ENCODE assay signal across 14 cellular contexts in the genomic region with DNA sequence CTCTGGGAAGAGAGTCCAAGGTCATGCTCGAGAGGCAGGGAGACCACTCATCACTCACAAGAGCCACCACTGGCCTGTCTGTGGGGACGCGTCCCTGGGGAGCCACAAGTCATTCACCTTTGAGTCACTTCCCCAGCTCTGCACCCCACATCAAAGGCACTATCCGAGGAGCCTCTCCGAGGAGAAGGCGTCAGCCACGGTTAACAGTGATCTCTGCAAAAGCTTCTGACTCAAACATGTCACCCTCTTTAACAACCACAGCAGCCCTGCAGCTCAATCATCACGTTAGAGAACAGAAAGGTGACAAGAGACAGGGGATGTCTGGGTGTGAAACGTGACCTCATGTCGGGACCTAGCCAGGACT. TPM values are rescaled to one million over a fixed set of nuclear protein-coding genes. Genes with fewer than 3 reads are reported as not detected.
A peak's percentile ranks its signal among the peaks of the same experiment; 100 is the strongest.
DNase-seq lines count a peak whose midpoint lies in the region; ATAC-seq and TF ChIP-seq lines count a peak whose summit lies in the region.
"Had no signal": no experiment of that assay in that cellular context is flagged by ENCODE, and none has a peak within 500 bp of the region (broad histone marks: within the 10 kb centered on the region; RNA-seq: fewer than 3 reads in every experiment).

No MANE protein-coding gene starts in this region.

- no peak for TF ChIP-seq CTCF in type B pancreatic cell (conservative IDR thresholded peaks at IDR 0.05)

- DNase-seq in activated CD4-positive, CD25-positive, alpha-beta regulatory T cell treated with anti-CD3 and anti-CD28 coated beads, Interleukin-2, amount 50 U/mL, for 72 hours = no peak
- DNase-seq in T-helper 22 cell (ENCODE audit: low read depth) = peak; percentile 57
- DNase-seq in activated naive CD8-positive, alpha-beta T cell treated with anti-CD3 and anti-CD28 coated beads, Interleukin-2, amount 50 U/mL, for 24 hours = peak; percentile 35
- DNase-seq in stimulated activated CD4-positive, alpha-beta T cell treated with anti-CD3 and anti-CD28 coated beads, TNF-alpha, amount 100 ng/mL, for 48 hours (ENCODE audit: low read depth in 3 of 3) = peak in 2 of 3 donors; percentile 33 to 63
- DNase-seq in type B pancreatic cell (ENCODE audit: extremely low spot score, unreplicated experiment) = no peak
- DNase-seq in NCI-H748 treated with DMSO at 0.1 percent for 48 hours (lab: John Stamatoyannopoulos, UW) = no peak
- DNase-seq: 8988T, KG1, NCI-H146, NCI-H524 had no signal

- no peaks in the 10 kb centered on the region for H3K27me3 Mint-ChIP-seq in activated naive CD8-positive, alpha-beta T cell treated with anti-CD3 and anti-CD28 coated beads, Interleukin-2, amount 50 U/mL, for 24 hours
- H3K27me3 Mint-ChIP-seq in type B pancreatic cell = no peaks in the 10 kb centered on the region

- H3K27ac Mint-ChIP-seq in activated naive CD8-positive, alpha-beta T cell treated with anti-CD3 and anti-CD28 coated beads, Interleukin-2, amount 50 U/mL, for 24 hours = peak overlapping the region; percentile 69
- H3K27ac Mint-ChIP-seq in type B pancreatic cell = no peak overlapping the region

- ATAC-seq in activated CD4-positive, CD25-positive, alpha-beta regulatory T cell treated with anti-CD3 and anti-CD28 coated beads, Interleukin-2, amount 50 U/mL, for 24 hours = peak; percentile 95 to 96
- peak; percentile 87 for ATAC-seq in activated naive CD8-positive, alpha-beta T cell treated with anti-CD3 and anti-CD28 coated beads, Interleukin-2, amount 50 U/mL, for 24 hours
- ATAC-seq in HG03097 (IDR thresholded peaks at IDR 0.05; ENCODE audit: low FRiP score, unreplicated experiment) = no peak

- H3K36me3 Mint-ChIP-seq in activated naive CD8-positive, alpha-beta T cell treated with anti-CD3 and anti-CD28 coated beads, Interleukin-2, amount 50 U/mL, for 24 hours (ENCODE audit: low read depth) = peaks cover 26% of the 10 kb centered on the region
- peaks cover 8% of the 10 kb centered on the region for H3K36me3 Mint-ChIP-seq in type B pancreatic cell

- peaks cover 19% of the 10 kb centered on the region for H3K4me1 Mint-ChIP-seq in activated naive CD8-positive, alpha-beta T cell treated with anti-CD3 and anti-CD28 coated beads, Interleukin-2, amount 50 U/mL, for 24 hours
- H3K4me1 Mint-ChIP-seq in type B pancreatic cell (ENCODE audit: unreplicated experiment) = no peaks in the 10 kb centered on the region

- H3K4me3 Mint-ChIP-seq in activated naive CD8-positive, alpha-beta T cell treated with anti-CD3 and anti-CD28 coated beads, Interleukin-2, amount 50 U/mL, for 24 hours = peak overlapping the region; percentile 11
- H3K4me3 Mint-ChIP-seq in type B pancreatic cell = no peak overlapping the region

- H3K9me3 Mint-ChIP-seq in activated naive CD8-positive, alpha-beta T cell treated with anti-CD3 and anti-CD28 coated beads, Interleukin-2, amount 50 U/mL, for 24 hours = no peaks in the 10 kb centered on the region
- no peaks in the 10 kb centered on the region for H3K9me3 Mint-ChIP-seq in type B pancreatic cell

RNA-seq across cellular contexts. Expression of gene LRRC47, which starts 9.0 kb away (rescaled TPM):
- total RNA-seq in type B pancreatic cell (ENCODE audit: low replicate concordance) = 53.5 and 56.5 TPM in 2 replicates

RNA-seq across cellular contexts. Expression of gene SMIM1, which starts 14.8 kb away (rescaled TPM):
- 10.8 and 15.1 TPM in 2 replicates for total RNA-seq in type B pancreatic cell (ENCODE audit: low replicate concordance)
- total RNA-seq: frontal cortex, kidney epithelial cell had no signal

RNA-seq across cellular contexts. Expression of gene CCDC27, which starts 35.1 kb away (rescaled TPM):
- not detected in 2 replicates for total RNA-seq in type B pancreatic cell (ENCODE audit: low replicate concordance)
- total RNA-seq: frontal cortex, kidney epithelial cell had no signal

Comparison
In these comparisons a context has a peak if more than half of its experiments do, and no peak if none do; other contexts are left out.
1. DNase-seq: peak in T-helper 22 cell (single experiment), activated naive CD8-positive, alpha-beta T cell treated with anti-CD3 and anti-CD28 coated beads, Interleukin-2, amount 50 U/mL, for 24 hours (single experiment) and stimulated activated CD4-positive, alpha-beta T cell treated with anti-CD3 and anti-CD28 coated beads, TNF-alpha, amount 100 ng/mL, for 48 hours (2 of 3); none in activated CD4-positive, CD25-positive, alpha-beta regulatory T cell treated with anti-CD3 and anti-CD28 coated beads, Interleukin-2, amount 50 U/mL, for 72 hours (single experiment), type B pancreatic cell (single experiment) and NCI-H748 treated with DMSO at 0.1 percent for 48 hours (single experiment).